Comparison of ENCODE assay signal across 2 cellular contexts in the genomic region with DNA sequence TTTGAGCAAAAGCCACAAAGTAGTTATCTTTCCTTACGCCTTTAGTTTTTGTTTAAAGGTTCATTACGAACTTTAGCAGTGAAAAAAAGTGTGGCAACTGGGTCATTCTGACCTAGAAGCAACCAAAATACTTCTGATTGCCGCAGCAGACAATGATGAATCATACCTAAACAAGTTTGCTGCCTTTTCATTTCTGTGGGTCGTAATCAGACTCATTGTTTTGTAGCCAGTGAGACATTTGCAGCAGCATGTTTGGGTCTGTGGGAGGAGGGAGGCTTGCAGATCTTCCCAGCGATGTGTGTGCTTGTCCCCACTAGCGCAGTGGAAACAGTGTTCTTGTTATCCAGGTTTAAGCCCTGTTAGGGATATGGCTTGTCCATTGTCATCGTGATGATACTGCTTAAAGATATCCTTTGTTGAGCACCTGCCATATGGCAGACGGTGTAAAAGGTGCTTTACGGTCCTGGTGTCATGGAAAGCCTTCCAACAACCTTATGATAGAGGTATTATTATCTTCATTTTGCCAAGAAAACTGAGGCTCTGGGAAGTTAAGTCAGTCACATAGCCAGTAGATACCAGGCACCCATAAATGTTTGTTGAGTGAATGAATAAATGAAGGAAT.
TF ChIP-seq lines count a peak whose summit lies in the region.

No MANE protein-coding gene starts in this region.

TF ChIP-seq in A549, 52 proteins besides CTCF, POLR2A, EP300 and RAD21:
- TF ChIP-seq CEBPB (IDR thresholded peaks at IDR 0.05) (no peak), CBX2 (IDR thresholded peaks at IDR 0.05; ENCODE audit: borderline replicate concordance, low read depth) (no peak)
- TF ChIP-seq, protein P1, sequence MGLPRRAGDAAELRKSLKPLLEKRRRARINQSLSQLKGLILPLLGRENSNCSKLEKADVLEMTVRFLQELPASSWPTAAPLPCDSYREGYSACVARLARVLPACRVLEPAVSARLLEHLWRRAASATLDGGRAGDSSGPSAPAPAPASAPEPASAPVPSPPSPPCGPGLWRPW (IDR thresholded peaks at IDR 0.05), result no peak

TF ChIP-seq in K562, 482 proteins besides CTCF, POLR2A, EP300 and RAD21:
- TF ChIP-seq ZNF76 (CRISPR knock-in tag; IDR thresholded peaks at IDR 0.05; ENCODE audit: borderline replicate concordance) (no peak), HNRNPLL (IDR thresholded peaks at IDR 0.05; ENCODE audit: low read depth, low read length, poor library complexity, severe bottlenecking) (peak; percentile 50), ZNF668 (CRISPR knock-in tag; IDR thresholded peaks at IDR 0.05) (no peak), EP400 (IDR thresholded peaks at IDR 0.05) (no peak), ZBTB11 (CRISPR knock-in tag; IDR thresholded peaks at IDR 0.05) (peak in 1 of 3 experiments; percentile 85; a peak in 1 of 6 replicates), FOSL1 (tag; conservative IDR thresholded peaks at IDR 0.05) (0 out of 2 replicates have a peak, but pooled peaks have one; percentile 36)
